ENCODE assay signal across 8 cellular contexts in genomic region chr5:151740336-151740942, GRCh38. TPM values are rescaled to one million over a fixed set of nuclear protein-coding genes. Genes with fewer than 3 reads are reported as not detected.
DNase-seq lines count a peak whose midpoint lies in the region; ATAC-seq, FAIRE-seq and TF ChIP-seq lines count a peak whose summit lies in the region.

No MANE protein-coding gene starts in this region.

- intact Hi-C loops in MCF 10A (cut with micrococcal nuclease), result loop anchor here (1.0 to 10.0 kb wide), 5 partner anchors 81 to 616 kb away; partner anchors contain the start of genes GM2A and SLC36A1

- FAIRE-seq in G401.6 (lab: Jason Lieb, UNC), result peak; percentile 83

- H3K9me3 Mint-ChIP-seq in MCF 10A (ENCODE audit: unreplicated experiment), result no peaks in the 10 kb centered on the region

- H3K36me3 Mint-ChIP-seq in MCF 10A (ENCODE audit: insufficient read depth, unreplicated experiment), result peaks cover 28% of the 10 kb centered on the region

- TF ChIP-seq CTCF in MCF 10A (IDR thresholded peaks at IDR 0.05; ENCODE audit: unreplicated experiment), result peak; percentile 93

- peak overlapping the region; percentile 45 for H3K4me3 Mint-ChIP-seq in MCF 10A (ENCODE audit: unreplicated experiment)

- no peak overlapping the region for H3K4me3 ChIP-seq in Jurkat, Clone E6-1 (ENCODE audit: low read length)
- no peak overlapping the region for H3K4me3 ChIP-seq in skeletal muscle cell (ENCODE audit: low read depth, low read length)

- DNase-seq in Jurkat, Clone E6-1 (ENCODE audit: low read depth, low spot score), result peak; percentile 43
- peak in 4 of 5 experiments; percentile 10 to 66 (median 18) for DNase-seq in T-helper 2 cell
- DNase-seq in MCF 10A (ENCODE audit: unreplicated experiment), result peak; percentile 80
- peak; percentile 83 for DNase-seq in iPS-NIHi7 (ENCODE audit: extremely low spot score)
- DNase-seq in skeletal muscle cell (ENCODE audit: low read depth), result peak; percentile 91
- no peak for DNase-seq in DMS153 treated with DMSO at 0.1 percent for 48 hours (lab: John Stamatoyannopoulos, UW; ENCODE audit: unreplicated experiment)

- no TSS peak for BruUV-seq in MCF 10A (replicated peaks; lab: Mats Ljungman, UMichigan)

- POLR2A ChIA-PET in MCF 10A (lab: Yijun Ruan, JAX), result interaction anchor here (0.5 to 8.0 kb wide), 8 partner anchors 12 to 203 kb away, joined by 3 to 80 read pairs (median 7); partner anchors contain the start of genes ATOX1 and G3BP1

- no peaks in the 10 kb centered on the region for H3K27me3 Mint-ChIP-seq in MCF 10A (ENCODE audit: insufficient read depth, unreplicated experiment)

- CTCF ChIA-PET in MCF 10A (lab: Yijun Ruan, JAX), result interaction anchor here (0.6 to 17.0 kb wide), 61 partner anchors 9 to 772 kb away, joined by 3 to 652 read pairs (median 4); partner anchors contain the start of genes ATOX1, G3BP1, SLC36A1 and SPARC

- peaks cover 55% of the 10 kb centered on the region for H3K4me1 Mint-ChIP-seq in MCF 10A (ENCODE audit: insufficient read depth, unreplicated experiment)

- H3K27ac Mint-ChIP-seq in MCF 10A (ENCODE audit: low read depth, unreplicated experiment), result peak overlapping the region; percentile 86

- ATAC-seq in GM21529 (IDR thresholded peaks at IDR 0.05; ENCODE audit: unreplicated experiment), result peak; percentile 77

RNA-seq across cellular contexts. Expression of gene ATOX1, which starts 18.0 kb away (rescaled TPM):
- 114 TPM for polyA plus RNA-seq in Jurkat, Clone E6-1 (2012; ENCODE audit: insufficient read depth, insufficient read length)
- 155 and 168 TPM in 2 replicates for total RNA-seq in MCF 10A (2022)

RNA-seq across cellular contexts. Expression of gene G3BP1, which starts 31.3 kb away (rescaled TPM):
- 139 TPM for polyA plus RNA-seq in Jurkat, Clone E6-1 (2012; ENCODE audit: insufficient read depth, insufficient read length)
- total RNA-seq in MCF 10A (2022), result 279 and 282 TPM in 2 replicates

RNA-seq across cellular contexts. Expression of gene SPARC, which starts 53.7 kb away (rescaled TPM):
- 12.2 TPM for polyA plus RNA-seq in Jurkat, Clone E6-1 (2012; ENCODE audit: insufficient read depth, insufficient read length)
- 17.4 and 32.6 TPM in 2 replicates for total RNA-seq in MCF 10A (2022)
